11 cellular contexts compared by ENCODE assay signal in the genomic region with DNA sequence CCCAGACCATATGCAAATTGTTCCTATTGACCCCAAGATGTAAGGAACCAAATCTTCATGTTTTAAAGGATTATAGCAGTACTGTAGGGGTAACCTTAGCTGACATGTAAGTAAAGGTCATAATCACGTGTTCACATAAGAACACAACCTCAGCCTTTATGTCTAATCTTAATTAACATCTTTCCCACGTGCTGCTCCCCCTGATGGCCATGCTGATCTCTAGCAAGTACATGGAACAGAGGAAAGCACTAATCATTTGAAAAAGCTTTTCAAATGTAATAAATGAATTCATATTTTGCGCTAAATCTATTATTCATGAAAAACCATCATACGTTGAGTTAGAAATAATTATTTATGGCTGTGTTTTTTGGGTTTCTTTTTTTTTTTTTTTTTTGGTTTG. TPM values are rescaled to one million over a fixed set of nuclear protein-coding genes. Genes with fewer than 3 reads are reported as not detected.
DNase-seq lines count a peak whose midpoint lies in the region; ATAC-seq, FAIRE-seq and TF ChIP-seq lines count a peak whose summit lies in the region.
"Had no signal": no experiment of that assay in that cellular context is flagged by ENCODE, and none has a peak within 500 bp of the region (broad histone marks: within the 10 kb centered on the region; RNA-seq: fewer than 3 reads in every experiment).

No MANE protein-coding gene starts in this region.

- CTCF ChIA-PET in activated CD4-positive, alpha-beta T cell treated with anti-CD3 and anti-CD28 coated beads for 36 hours (lab: Charles Lee), result interaction anchor here (0.6 to 2.1 kb wide), 7 partner anchors 9 to 432 kb away, joined by 3 to 9 read pairs (median 4); a partner anchor contains a TSS
- CTCF ChIA-PET in activated CD4-positive, alpha-beta T cell treated with anti-CD3 and anti-CD28 coated beads, Interleukin-2, amount 10 ng/mL, durations not matched to agents 7 days and 5 days (lab: Charles Lee), result interaction anchor here (0.7 to 1.3 kb wide), 3 partner anchors 13 to 759 kb away, joined by 3 read pairs; no protein-coding TSS in a partner anchor
- CTCF ChIA-PET in K562 (lab: Yijun Ruan, JAX; ENCODE audit: low intra/inter-chr PET ratio), result interaction anchor here (0.6 kb wide), 1 partner anchor 10 kb away, joined by 3 read pairs; no protein-coding TSS in a partner anchor

- H3K27ac ChIP-seq in K562 (ENCODE audit: extremely low read depth, low read depth, low read length), result no peak overlapping the region
- H3K27ac ChIP-seq in ovary, result no peak overlapping the region
- H3K27ac ChIP-seq: coronary artery, pancreas had no signal

- H3K9ac ChIP-seq in K562 (ENCODE audit: insufficient read depth in 1 of 2, low read depth in 2 of 2, low read length in 2 of 2), result no peak overlapping the region

- peaks cover 3% of the 10 kb centered on the region for H3K27me3 Mint-ChIP-seq in activated CD4-positive, alpha-beta T cell treated with anti-CD3 and anti-CD28 coated beads for 36 hours
- H3K27me3 Mint-ChIP-seq in activated CD4-positive, alpha-beta T cell treated with anti-CD3 and anti-CD28 coated beads, Interleukin-2, amount 10 ng/mL, durations not matched to agents 7 days and 5 days, result peaks cover 10% of the 10 kb centered on the region
- no peaks in the 10 kb centered on the region for H3K27me3 Mint-ChIP-seq in progenitor cell of endocrine pancreas
- H3K27me3 Mint-ChIP-seq: B cell had no signal

- POLR2A ChIA-PET in activated CD4-positive, alpha-beta T cell treated with anti-CD3 and anti-CD28 coated beads for 36 hours (lab: Charles Lee), result no interaction called here
- POLR2A ChIA-PET in activated CD4-positive, alpha-beta T cell treated with anti-CD3 and anti-CD28 coated beads, Interleukin-2, amount 10 ng/mL, durations not matched to agents 7 days and 5 days (lab: Charles Lee), result no interaction called here
- POLR2A ChIA-PET in K562 (lab: Yijun Ruan, JAX), result no interaction called here

- H3K27me3 ChIP-seq in K562 (ENCODE audit: control insufficient read depth in 2 of 2, insufficient read depth in 2 of 2, low read length in 2 of 2), result no peaks in the 10 kb centered on the region
- H3K27me3 ChIP-seq in ovary, result no peaks in the 10 kb centered on the region
- H3K27me3 ChIP-seq: pancreas had no signal

- H3K36me3 Mint-ChIP-seq in activated CD4-positive, alpha-beta T cell treated with anti-CD3 and anti-CD28 coated beads for 36 hours (ENCODE audit: low read depth), result no peaks in the 10 kb centered on the region
- H3K36me3 Mint-ChIP-seq in activated CD4-positive, alpha-beta T cell treated with anti-CD3 and anti-CD28 coated beads, Interleukin-2, amount 10 ng/mL, durations not matched to agents 7 days and 5 days (ENCODE audit: low read depth), result peaks cover 2% of the 10 kb centered on the region
- no peaks in the 10 kb centered on the region for H3K36me3 Mint-ChIP-seq in progenitor cell of endocrine pancreas (ENCODE audit: insufficient read depth)

- WGBS in K562 (ENCODE audit: insufficient coverage, low coverage, missing lambda C conversion rate), result 35% methylated on average over 4 of the region's 4 CpGs
- 66 to 73% (median 71%) methylated on average over 4 of the region's 4 CpGs for WGBS in ovary, 3 donors

- FAIRE-seq in K562 (lab: Jason Lieb, UNC), result no peak
- FAIRE-seq: pancreas had no signal

- H4K20me1 ChIP-seq in K562 (replicated peaks; ENCODE audit: control insufficient read depth, insufficient read depth, low read length), result no peaks in the 10 kb centered on the region

- TF ChIP-seq POLR2A in K562 (conservative IDR thresholded peaks at IDR 0.05) (no peak), ovary (IDR thresholded peaks at IDR 0.05) (no peak)

- DNase-seq in activated CD4-positive, alpha-beta T cell treated with anti-CD3 and anti-CD28 coated beads for 36 hours, result peak; percentile 34
- DNase-seq in activated CD4-positive, alpha-beta T cell treated with anti-CD3 and anti-CD28 coated beads, Interleukin-2, amount 10 ng/mL, durations not matched to agents 7 days and 5 days, result no peak
- peak; percentile 22 for DNase-seq in MV-4-11 (lab: John Stamatoyannopoulos, UW)
- no peak for DNase-seq in K562 (ENCODE audit: extremely low read depth in 1 of 4, low spot score in 3 of 4)
- DNase-seq in progenitor cell of endocrine pancreas (ENCODE audit: low spot score, unreplicated experiment), result no peak
- DNase-seq in G401 (ENCODE audit: low spot score), result no peak
- DNase-seq in amygdala (lab: John Stamatoyannopoulos, UW), result no peak
- no peak for DNase-seq in ovary
- DNase-seq: pancreas had no signal

- TF ChIP-seq RAD21 in K562 (CRISPR knock-in tag; conservative IDR thresholded peaks at IDR 0.05 in 1 of 2, IDR thresholded peaks at IDR 0.05 in 1 of 2), result no peak

- H3K4me1 Mint-ChIP-seq in activated CD4-positive, alpha-beta T cell treated with anti-CD3 and anti-CD28 coated beads for 36 hours, result peaks cover 13% of the 10 kb centered on the region
- H3K4me1 Mint-ChIP-seq in activated CD4-positive, alpha-beta T cell treated with anti-CD3 and anti-CD28 coated beads, Interleukin-2, amount 10 ng/mL, durations not matched to agents 7 days and 5 days, result peaks cover 14% of the 10 kb centered on the region
- H3K4me1 Mint-ChIP-seq in progenitor cell of endocrine pancreas (ENCODE audit: low read depth), result peaks cover 7% of the 10 kb centered on the region

- H3K36me3 ChIP-seq in K562 (ENCODE audit: control insufficient read depth, insufficient read depth, low read length) (no peaks in the 10 kb centered on the region), ovary (no peaks in the 10 kb centered on the region)
- H3K36me3 ChIP-seq: pancreas had no signal

- peak; percentile 24 for ATAC-seq in activated CD4-positive, alpha-beta T cell treated with anti-CD3 and anti-CD28 coated beads for 36 hours
- no peak for ATAC-seq in K562
- ATAC-seq: pancreas had no signal

- TF ChIP-seq EP300 in K562 (IDR thresholded peaks at IDR 0.05; ENCODE audit: low read length) (no peak), ovary (IDR thresholded peaks at IDR 0.05) (no peak)

- peaks cover 2% of the 10 kb centered on the region for H3K9me1 ChIP-seq in K562 (ENCODE audit: control insufficient read depth, insufficient read depth, low read length)

- no peak overlapping the region for H3K4me2 ChIP-seq in K562 (ENCODE audit: insufficient read depth, low read length)

- TF ChIP-seq CTCF in K562 (IDR thresholded peaks at IDR 0.05 in 2 of 3, conservative IDR thresholded peaks at IDR 0.05 in 1 of 3; ENCODE audit: insufficient read depth in 2 of 3, low read depth in 1 of 3, low read length in 3 of 3) (no peak), progenitor cell of endocrine pancreas (IDR thresholded peaks at IDR 0.05; ENCODE audit: unreplicated experiment) (peak; percentile 38), ovary (IDR thresholded peaks at IDR 0.05) (no peak)

- H3K79me2 ChIP-seq in K562 (ENCODE audit: control insufficient read depth, insufficient read depth, low read length), result no peaks in the 10 kb centered on the region

- H3K4me1 ChIP-seq in K562 (replicated peaks in 1 of 2; ENCODE audit: control insufficient read depth in 2 of 2, insufficient read depth in 2 of 2, low read length in 2 of 2) (peaks cover 0 to 1% of the 10 kb centered on the region in 2 experiments; a peak in 3 of 5 replicates), ovary (ENCODE audit: insufficient read depth) (no peaks in the 10 kb centered on the region)

- no peak overlapping the region for H3K27ac Mint-ChIP-seq in activated CD4-positive, alpha-beta T cell treated with anti-CD3 and anti-CD28 coated beads for 36 hours
- no peak overlapping the region for H3K27ac Mint-ChIP-seq in activated CD4-positive, alpha-beta T cell treated with anti-CD3 and anti-CD28 coated beads, Interleukin-2, amount 10 ng/mL, durations not matched to agents 7 days and 5 days
- H3K27ac Mint-ChIP-seq in progenitor cell of endocrine pancreas, result no peak overlapping the region
- H3K27ac Mint-ChIP-seq: B cell had no signal

- H3K9me3 ChIP-seq in K562 (replicated peaks; ENCODE audit: control insufficient read depth, insufficient read depth, low read depth, low read length) (no peaks in the 10 kb centered on the region), ovary (no peaks in the 10 kb centered on the region)
- H3K9me3 ChIP-seq: pancreas had no signal

- in situ Hi-C loops in K562 (cut with MboI), result no loop called here
- in situ Hi-C loops in G401 (cut with HindIII; ENCODE audit: low sequenced_read_pairs), result no loop called here

- H3K9me3 Mint-ChIP-seq in activated CD4-positive, alpha-beta T cell treated with anti-CD3 and anti-CD28 coated beads for 36 hours (ENCODE audit: low read depth), result no peaks in the 10 kb centered on the region
- H3K9me3 Mint-ChIP-seq in activated CD4-positive, alpha-beta T cell treated with anti-CD3 and anti-CD28 coated beads, Interleukin-2, amount 10 ng/mL, durations not matched to agents 7 days and 5 days, result no peaks in the 10 kb centered on the region
- H3K9me3 Mint-ChIP-seq in progenitor cell of endocrine pancreas (ENCODE audit: low read depth), result no peaks in the 10 kb centered on the region

- intact Hi-C loops in activated CD4-positive, alpha-beta T cell treated with anti-CD3 and anti-CD28 coated beads for 36 hours (cut with DNase I, micrococcal nuclease), result no loop called here
- intact Hi-C loops in K562 (cut with micrococcal nuclease), result no loop called here
- intact Hi-C loops in ovary (cut with DNase I), result no loop called here

- H3K4me3 ChIP-seq in K562 (no peak overlapping the region), ovary (no peak overlapping the region)
- H3K4me3 ChIP-seq: coronary artery, pancreas had no signal

- H3K4me3 Mint-ChIP-seq in activated CD4-positive, alpha-beta T cell treated with anti-CD3 and anti-CD28 coated beads for 36 hours, result no peak overlapping the region
- no peak overlapping the region for H3K4me3 Mint-ChIP-seq in activated CD4-positive, alpha-beta T cell treated with anti-CD3 and anti-CD28 coated beads, Interleukin-2, amount 10 ng/mL, durations not matched to agents 7 days and 5 days
- no peak overlapping the region for H3K4me3 Mint-ChIP-seq in progenitor cell of endocrine pancreas (ENCODE audit: low read depth)
- H3K4me3 Mint-ChIP-seq: B cell had no signal

- no TSS peak for BruUV-seq in K562 (replicated peaks; lab: Mats Ljungman, UMichigan)

- no peak overlapping the region for H2AFZ ChIP-seq in K562 (ENCODE audit: low read depth, low read length)

RNA-seq across cellular contexts. Expression of a gene that starts 30.5 kb away (rescaled TPM):
- 10 to 100 TPM; 27.3 to 28.6 TPM for total RNA-seq in activated CD4-positive, alpha-beta T cell treated with anti-CD3 and anti-CD28 coated beads for 36 hours
- total RNA-seq in activated CD4-positive, alpha-beta T cell treated with anti-CD3 and anti-CD28 coated beads, Interleukin-2, amount 10 ng/mL, durations not matched to agents 7 days and 5 days, result 10 to 100 TPM; 40.3 to 40.5 TPM
- 2.6 and 12.8 TPM in 2 replicates for total RNA-seq in K562 (2011; cell fraction: chromatin; rRNA removed; ENCODE audit: low replicate concordance)
- 0.67 and 1.8 TPM in 2 replicates for total RNA-seq in K562 (2011; cell fraction: nucleolus; rRNA removed)
- total RNA-seq in K562 (2011; cell fraction: nucleoplasm; rRNA removed), result 2.0 and 4.1 TPM in 2 replicates
- total RNA-seq in K562 (2014; rRNA removed), result 0.95 and 1.0 TPM in 2 replicates
- total RNA-seq in K562 (2014; rRNA removed; fragmentation: Illumina TruSeq; extraction: Trizol), result 2.1 and 2.2 TPM in 2 replicates
- total RNA-seq in K562 (2015; rRNA removed; fragmentation: Illumina TruSeq; extraction: Trizol), result 2.1 and 2.5 TPM in 2 replicates
- total RNA-seq in K562 (2021), result 2.9 and 3.3 TPM in 2 replicates
- polyA plus RNA-seq in K562 (2011; rRNA removed), result 0.99 and 1.1 TPM in 2 replicates
- polyA plus RNA-seq in K562 (2011; cell fraction: cytosol; rRNA removed), result 0.24 and 0.93 TPM in 2 replicates
- 1.0 and 1.7 TPM in 2 replicates for polyA plus RNA-seq in K562 (2011; cell fraction: nucleus; rRNA removed)
- 0.73 and 1.5 TPM in 2 replicates for polyA plus RNA-seq in K562 (2012)
- polyA plus RNA-seq in K562 (2014; fragmentation: Illumina TruSeq; extraction: Trizol), result 0.88 and 0.96 TPM in 2 replicates
- polyA plus RNA-seq in K562 (2014; fragmentation: Nextera tagmentation; extraction: Ambion mirVana), result under 1 TPM; 0.21 to 0.44 TPM
- 0.49 and 0.74 TPM in 2 replicates for polyA plus RNA-seq in K562 (2014; rRNA removed)
- polyA minus RNA-seq in K562 (2011; rRNA and poly(A)+ RNA removed), result 3.8 and 5.3 TPM in 2 replicates
- 0.95 and 1.0 TPM in 2 replicates for polyA minus RNA-seq in K562 (2011; cell fraction: cytosol; rRNA and poly(A)+ RNA removed)
- 2.7 and 4.4 TPM in 2 replicates for polyA minus RNA-seq in K562 (2011; cell fraction: nucleus; rRNA and poly(A)+ RNA removed)
- 72.4 and 78.0 TPM in 2 replicates for total RNA-seq in progenitor cell of endocrine pancreas
- 3.0 and 17.5 TPM in 2 replicates for total RNA-seq in G401 (2014; rRNA removed; shearing (Covaris generic))
- total RNA-seq in ovary, result 10 to 100 TPM; 23.7 to 51.1 (median 33.9) TPM
- polyA plus RNA-seq in ovary, result 10 to 100 TPM in 1 of 2 donors, 1 to 10 TPM in 1; 5.9 to 14.2 TPM

Comparison
In these comparisons a context has a peak if more than half of its experiments do, and no peak if none do; other contexts are left out.
1. DNase-seq: peak in activated CD4-positive, alpha-beta T cell treated with anti-CD3 and anti-CD28 coated beads for 36 hours (single experiment) and MV-4-11 (single experiment); none in activated CD4-positive, alpha-beta T cell treated with anti-CD3 and anti-CD28 coated beads, Interleukin-2, amount 10 ng/mL, durations not matched to agents 7 days and 5 days (single experiment), K562 (0 of 4), progenitor cell of endocrine pancreas (single experiment), G401 (single experiment), amygdala (0 of 56) and ovary (0 of 5).